Comparison of ENCODE assay signal across 22 cellular contexts in genomic region chr10:98320476-98321202, GRCh38. TPM values are rescaled to one million over a fixed set of nuclear protein-coding genes. Genes with fewer than 3 reads are reported as not detected.
"Had no signal": no experiment of that assay in that cellular context is flagged by ENCODE, and none has a peak within 500 bp of the region (broad histone marks: within the 10 kb centered on the region; RNA-seq: fewer than 3 reads in every experiment).

No MANE protein-coding gene starts in this region.

- H3K4me2 ChIP-seq: smooth muscle cell had no signal

- DNase-seq: activated CD4-positive, alpha-beta memory T cell treated with anti-CD3 and anti-CD28 coated beads for 36 hours; activated CD4-positive, alpha-beta T cell treated with anti-CD3 and anti-CD28 coated beads for 48 hours; activated CD4-positive, CD25-positive, alpha-beta regulatory T cell; activated effector memory CD4-positive, alpha-beta T cell treated with Interleukin-2 at 50 U/mL for 16 hours; activated naive CD4-positive, alpha-beta T cell treated with anti-CD3 and anti-CD28 coated beads, Interleukin-2, amount 10 ng/mL, durations not matched to agents 7 days and 5 days; activated T-cell treated with anti-CD3 and anti-CD28 coated beads, Interleukin-2, amount 50 U/mL, for 72 hours; amygdala; heart right ventricle; left cardiac atrium; posterior cingulate gyrus; sigmoid colon; stimulated activated CD4-positive, alpha-beta T cell treated with anti-CD3 and anti-CD28 coated beads, Interleukin-15, amount 100 ng/mL, for 24 hours; stimulated activated CD8-positive, alpha-beta memory T cell treated with anti-CD3 and anti-CD28 coated beads, Interleukin-4, amount 100 ng/mL, for 48 hours; stimulated activated naive B cell treated with anti-CD40 and anti-IgM and Interleukin-4, amounts not matched to agents 10 μg/mL and 1 μg/mL and 100 μg/mL, for 72 hours; T-helper 17 cell had no signal

- H3K36me3 ChIP-seq: gastroesophageal sphincter, heart right ventricle, sigmoid colon, thoracic aorta had no signal

- H3K9me3 ChIP-seq: gastroesophageal sphincter, heart right ventricle, sigmoid colon, thoracic aorta had no signal

- H3K27ac ChIP-seq: coronary artery, epithelial cell of prostate, gastroesophageal sphincter, heart right ventricle, sigmoid colon, thoracic aorta had no signal

- ATAC-seq: activated T-cell treated with anti-CD3 and anti-CD28 coated beads, Interleukin-2, amount 50 U/mL, for 72 hours; gastroesophageal sphincter; heart right ventricle; left cardiac atrium; stimulated activated naive B cell treated with anti-CD40 and anti-IgM and Interleukin-4, amounts not matched to agents 10 μg/mL and 1 μg/mL and 100 μg/mL, for 72 hours; T-helper 17 cell had no signal

- H3K27me3 ChIP-seq: gastroesophageal sphincter, sigmoid colon had no signal

- H3K4me3 ChIP-seq: coronary artery, gastroesophageal sphincter, heart right ventricle, sigmoid colon, smooth muscle cell, thoracic aorta had no signal

- FAIRE-seq: bronchial epithelial cell had no signal

RNA-seq across cellular contexts. Expression of gene LOXL4, which starts 52.6 kb away (rescaled TPM):
- total RNA-seq: activated CD4-positive, alpha-beta memory T cell treated with anti-CD3 and anti-CD28 coated beads for 36 hours; activated T-cell treated with anti-CD3 and anti-CD28 coated beads, Interleukin-2, amount 50 U/mL, for 72 hours; T-helper 17 cell had no signal
- polyA plus RNA-seq: neural cell had no signal
